Comparison of ENCODE assay signal across 21 cellular contexts in the genomic region with DNA sequence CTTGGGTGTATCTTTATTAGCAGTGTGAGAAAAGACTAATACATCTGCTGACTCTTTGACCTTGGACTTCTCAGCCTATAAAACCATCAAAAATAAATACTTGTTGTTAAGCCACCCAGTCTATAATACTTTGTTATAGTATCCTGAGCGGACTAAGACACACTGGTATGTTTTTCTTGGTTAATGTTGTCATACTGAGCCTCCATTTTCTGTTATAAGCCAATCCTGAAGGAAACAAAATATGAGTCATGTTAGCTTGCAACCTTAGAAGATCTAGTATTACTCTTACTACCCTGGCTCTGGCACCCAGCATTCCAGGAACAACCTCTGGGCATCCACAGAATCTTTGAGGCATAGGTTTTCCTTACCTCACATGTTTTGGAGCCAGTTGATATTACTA.
DNase-seq lines count a peak whose midpoint lies in the region; ATAC-seq and TF ChIP-seq lines count a peak whose summit lies in the region.
"Had no signal": no experiment of that assay in that cellular context is flagged by ENCODE, and none has a peak within 500 bp of the region (broad histone marks: within the 10 kb centered on the region; RNA-seq: fewer than 3 reads in every experiment).

No MANE protein-coding gene starts in this region.

- intact Hi-C loops in sciatic nerve (cut with DNase I) = no loop called here

- H3K4me3 ChIP-seq in fibroblast of mammary gland (ENCODE audit: control insufficient read depth, low read depth, low read length) (no peak overlapping the region), GM23338 (no peak overlapping the region)

- peak; percentile 22 for DNase-seq in EL
- DNase-seq in RPMI7951 (ENCODE audit: low read depth) = peak; percentile 55
- DNase-seq in fibroblast of mammary gland (ENCODE audit: low read depth) = peak; percentile 10
- DNase-seq in non-pigmented ciliary epithelial cell (ENCODE audit: low read depth) = peak; percentile 10
- no peak for DNase-seq in GM23338 (ENCODE audit: low spot score)
- DNase-seq in sciatic nerve (ENCODE audit: low spot score) = no peak
- DNase-seq in NCI-H1694 (lab: John Stamatoyannopoulos, UW) = no peak
- DNase-seq: ACHN, AML-193, COR-L47, DMS153, KG1, NCI-H1417, NCI-H2029 treated with DMSO at 0.1 percent for 48 hours, NCI-H510A treated with DMSO at 0.1 percent for 48 hours, SHP77, SK-N-SH, T-cell had no signal

- no peak overlapping the region for H3K27ac ChIP-seq in GM23338 (ENCODE audit: low read depth)

- H3K4me1 Mint-ChIP-seq in GM23338 = no peaks in the 10 kb centered on the region
- H3K4me1 Mint-ChIP-seq: T-cell had no signal

- no peaks in the 10 kb centered on the region for H3F3A ChIP-seq in GM23338 (replicated peaks; ENCODE audit: low read depth)

- no peak for ATAC-seq in GM23338
- no peak for ATAC-seq in HG02798 (IDR thresholded peaks at IDR 0.05; ENCODE audit: poor library complexity, unreplicated experiment)
- ATAC-seq in sciatic nerve = no peak
- ATAC-seq: HCT116, Panc1, T-cell had no signal

- H3K9me2 ChIP-seq in GM23338 (ENCODE audit: insufficient read depth) = no peaks in the 10 kb centered on the region
- H3K9me2 ChIP-seq: SK-N-SH had no signal

- H3K9me3 Mint-ChIP-seq in GM23338 = no peaks in the 10 kb centered on the region

- no peaks in the 10 kb centered on the region for H4K20me1 ChIP-seq in GM23338 (replicated peaks; ENCODE audit: insufficient read depth)

- no peaks in the 10 kb centered on the region for H3K27me3 ChIP-seq in GM23338 (ENCODE audit: insufficient read depth)

- H3K79me2 ChIP-seq in GM23338 (replicated peaks; ENCODE audit: insufficient read depth) = no peaks in the 10 kb centered on the region

- no peaks in the 10 kb centered on the region for H3K27me3 Mint-ChIP-seq in GM23338 (ENCODE audit: insufficient read depth, low read depth, poor library complexity)
- H3K27me3 Mint-ChIP-seq: T-cell had no signal

- TF ChIP-seq CTCF in fibroblast of mammary gland (conservative IDR thresholded peaks at IDR 0.05; ENCODE audit: control insufficient read depth, insufficient read depth, low read depth, low read length) (no peak), GM23338 (conservative IDR thresholded peaks at IDR 0.05; ENCODE audit: low read depth in 2 of 2) (no peak)

- no peak overlapping the region; the same call in 1 of the 2 replicates for H3K27ac Mint-ChIP-seq in GM23338
- H3K27ac Mint-ChIP-seq: T-cell had no signal

- H3K4me2 ChIP-seq in GM23338 = no peak overlapping the region
- H3K4me2 ChIP-seq: SK-N-SH had no signal

- H3K4me3 Mint-ChIP-seq in GM23338 = no peak overlapping the region
- H3K4me3 Mint-ChIP-seq: T-cell had no signal

- H3K4me1 ChIP-seq in GM23338 (ENCODE audit: insufficient read depth) = no peaks in the 10 kb centered on the region

- no peak overlapping the region for H2AFZ ChIP-seq in GM23338

- H3K36me3 ChIP-seq in GM23338 (ENCODE audit: insufficient read depth) = no peaks in the 10 kb centered on the region

- H3K36me3 Mint-ChIP-seq in GM23338 (ENCODE audit: low read depth) = no peaks in the 10 kb centered on the region
- H3K36me3 Mint-ChIP-seq: T-cell had no signal

TF ChIP-seq in GM23338, 12 proteins besides CTCF, POLR2A, EP300 and RAD21 (continues in another document):
- TF ChIP-seq JUNB (IDR thresholded peaks at IDR 0.05; ENCODE audit: unreplicated experiment) = no peak
- no peak for TF ChIP-seq CREB1 (CRISPR knock-in tag; IDR thresholded peaks at IDR 0.05; ENCODE audit: low read depth)
- TF ChIP-seq, protein P1, sequence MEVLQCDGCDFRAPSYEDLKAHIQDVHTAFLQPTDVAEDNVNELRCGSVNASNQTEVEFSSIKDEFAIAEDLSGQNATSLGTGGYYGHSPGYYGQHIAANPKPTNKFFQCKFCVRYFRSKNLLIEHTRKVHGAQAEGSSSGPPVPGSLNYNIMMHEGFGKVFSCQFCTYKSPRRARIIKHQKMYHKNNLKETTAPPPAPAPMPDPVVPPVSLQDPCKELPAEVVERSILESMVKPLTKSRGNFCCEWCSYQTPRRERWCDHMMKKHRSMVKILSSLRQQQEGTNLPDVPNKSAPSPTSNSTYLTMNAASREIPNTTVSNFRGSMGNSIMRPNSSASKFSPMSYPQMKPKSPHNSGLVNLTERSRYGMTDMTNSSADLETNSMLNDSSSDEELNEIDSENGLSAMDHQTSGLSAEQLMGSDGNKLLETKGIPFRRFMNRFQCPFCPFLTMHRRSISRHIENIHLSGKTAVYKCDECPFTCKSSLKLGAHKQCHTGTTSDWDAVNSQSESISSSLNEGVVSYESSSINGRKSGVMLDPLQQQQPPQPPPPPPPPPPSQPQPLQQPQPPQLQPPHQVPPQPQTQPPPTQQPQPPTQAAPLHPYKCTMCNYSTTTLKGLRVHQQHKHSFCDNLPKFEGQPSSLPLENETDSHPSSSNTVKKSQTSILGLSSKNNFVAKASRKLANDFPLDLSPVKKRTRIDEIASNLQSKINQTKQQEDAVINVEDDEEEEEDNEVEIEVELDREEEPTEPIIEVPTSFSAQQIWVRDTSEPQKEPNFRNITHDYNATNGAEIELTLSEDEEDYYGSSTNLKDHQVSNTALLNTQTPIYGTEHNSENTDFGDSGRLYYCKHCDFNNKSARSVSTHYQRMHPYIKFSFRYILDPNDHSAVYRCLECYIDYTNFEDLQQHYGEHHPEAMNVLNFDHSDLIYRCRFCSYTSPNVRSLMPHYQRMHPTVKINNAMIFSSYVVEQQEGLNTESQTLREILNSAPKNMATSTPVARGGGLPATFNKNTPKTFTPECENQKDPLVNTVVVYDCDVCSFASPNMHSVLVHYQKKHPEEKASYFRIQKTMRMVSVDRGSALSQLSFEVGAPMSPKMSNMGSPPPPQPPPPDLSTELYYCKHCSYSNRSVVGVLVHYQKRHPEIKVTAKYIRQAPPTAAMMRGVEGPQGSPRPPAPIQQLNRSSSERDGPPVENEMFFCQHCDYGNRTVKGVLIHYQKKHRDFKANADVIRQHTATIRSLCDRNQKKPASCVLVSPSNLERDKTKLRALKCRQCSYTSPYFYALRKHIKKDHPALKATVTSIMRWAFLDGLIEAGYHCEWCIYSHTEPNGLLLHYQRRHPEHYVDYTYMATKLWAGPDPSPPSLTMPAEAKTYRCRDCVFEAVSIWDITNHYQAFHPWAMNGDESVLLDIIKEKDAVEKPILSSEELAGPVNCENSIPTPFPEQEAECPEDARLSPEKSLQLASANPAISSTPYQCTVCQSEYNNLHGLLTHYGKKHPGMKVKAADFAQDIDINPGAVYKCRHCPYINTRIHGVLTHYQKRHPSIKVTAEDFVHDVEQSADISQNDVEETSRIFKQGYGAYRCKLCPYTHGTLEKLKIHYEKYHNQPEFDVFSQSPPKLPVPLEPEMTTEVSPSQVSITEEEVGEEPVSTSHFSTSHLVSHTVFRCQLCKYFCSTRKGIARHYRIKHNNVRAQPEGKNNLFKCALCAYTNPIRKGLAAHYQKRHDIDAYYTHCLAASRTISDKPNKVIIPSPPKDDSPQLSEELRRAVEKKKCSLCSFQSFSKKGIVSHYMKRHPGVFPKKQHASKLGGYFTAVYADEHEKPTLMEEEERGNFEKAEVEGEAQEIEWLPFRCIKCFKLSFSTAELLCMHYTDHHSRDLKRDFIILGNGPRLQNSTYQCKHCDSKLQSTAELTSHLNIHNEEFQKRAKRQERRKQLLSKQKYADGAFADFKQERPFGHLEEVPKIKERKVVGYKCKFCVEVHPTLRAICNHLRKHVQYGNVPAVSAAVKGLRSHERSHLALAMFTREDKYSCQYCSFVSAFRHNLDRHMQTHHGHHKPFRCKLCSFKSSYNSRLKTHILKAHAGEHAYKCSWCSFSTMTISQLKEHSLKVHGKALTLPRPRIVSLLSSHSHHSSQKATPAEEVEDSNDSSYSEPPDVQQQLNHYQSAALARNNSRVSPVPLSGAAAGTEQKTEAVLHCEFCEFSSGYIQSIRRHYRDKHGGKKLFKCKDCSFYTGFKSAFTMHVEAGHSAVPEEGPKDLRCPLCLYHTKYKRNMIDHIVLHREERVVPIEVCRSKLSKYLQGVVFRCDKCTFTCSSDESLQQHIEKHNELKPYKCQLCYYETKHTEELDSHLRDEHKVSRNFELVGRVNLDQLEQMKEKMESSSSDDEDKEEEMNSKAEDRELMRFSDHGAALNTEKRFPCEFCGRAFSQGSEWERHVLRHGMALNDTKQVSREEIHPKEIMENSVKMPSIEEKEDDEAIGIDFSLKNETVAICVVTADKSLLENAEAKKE (CRISPR knock-in tag; IDR thresholded peaks at IDR 0.05) = no peak
- no peak for TF ChIP-seq POLR2AphosphoS5 (IDR thresholded peaks at IDR 0.05; ENCODE audit: low read depth)
- TF ChIP-seq NANOG (IDR thresholded peaks at IDR 0.05; ENCODE audit: borderline replicate concordance) = no peak
- TF ChIP-seq EZH2phosphoT487 (IDR thresholded peaks at IDR 0.05; ENCODE audit: unreplicated experiment) = no peak
- TF ChIP-seq, protein P2, sequence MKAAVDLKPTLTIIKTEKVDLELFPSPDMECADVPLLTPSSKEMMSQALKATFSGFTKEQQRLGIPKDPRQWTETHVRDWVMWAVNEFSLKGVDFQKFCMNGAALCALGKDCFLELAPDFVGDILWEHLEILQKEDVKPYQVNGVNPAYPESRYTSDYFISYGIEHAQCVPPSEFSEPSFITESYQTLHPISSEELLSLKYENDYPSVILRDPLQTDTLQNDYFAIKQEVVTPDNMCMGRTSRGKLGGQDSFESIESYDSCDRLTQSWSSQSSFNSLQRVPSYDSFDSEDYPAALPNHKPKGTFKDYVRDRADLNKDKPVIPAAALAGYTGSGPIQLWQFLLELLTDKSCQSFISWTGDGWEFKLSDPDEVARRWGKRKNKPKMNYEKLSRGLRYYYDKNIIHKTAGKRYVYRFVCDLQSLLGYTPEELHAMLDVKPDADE (IDR thresholded peaks at IDR 0.05) = no peak
- no peak for TF ChIP-seq STAT1 (IDR thresholded peaks at IDR 0.05; ENCODE audit: unreplicated experiment)

Comparison
In these comparisons a context has a peak if more than half of its experiments do, and no peak if none do; other contexts are left out.
1. DNase-seq: peak in EL (single experiment), RPMI7951 (single experiment), fibroblast of mammary gland (single experiment) and non-pigmented ciliary epithelial cell (single experiment); none in GM23338 (single experiment), sciatic nerve (single experiment) and NCI-H1694 (single experiment).